ENCODE assay signal across 11 cellular contexts in genomic region chr22:20536590-20537324, GRCh38.
A peak's percentile ranks its signal among the peaks of the same experiment; 100 is the strongest.
DNase-seq lines count a peak whose midpoint lies in the region; ATAC-seq and TF ChIP-seq lines count a peak whose summit lies in the region.
"Had no signal": no experiment of that assay in that cellular context is flagged by ENCODE, and none has a peak within 500 bp of the region (broad histone marks: within the 10 kb centered on the region; RNA-seq: fewer than 3 reads in every experiment).

No MANE protein-coding gene starts in this region.

- H3K27ac Mint-ChIP-seq in central memory CD8-positive, alpha-beta T cell (ENCODE audit: low read depth): peak overlapping the region; percentile 70
- peak overlapping the region; percentile 62 for H3K27ac Mint-ChIP-seq in nephron progenitor cell

- DNase-seq in DMS 273 (lab: John Stamatoyannopoulos, UW; ENCODE audit: unreplicated experiment): peak; percentile 72
- DNase-seq in NCI-H1105 (lab: John Stamatoyannopoulos, UW): peak; percentile 24
- DNase-seq in central memory CD8-positive, alpha-beta T cell (ENCODE audit: low spot score in 2 of 2): no peak
- DNase-seq in nephron progenitor cell: no peak
- no peak for DNase-seq in cortex of kidney (lab: John Stamatoyannopoulos, UW)
- no peak for DNase-seq in amygdala (lab: John Stamatoyannopoulos, UW)
- DNase-seq in NK-92 treated with Interleukin-12 subunit alpha and Interleukin-12 subunit beta, amount 100 ng/mL, for 24 hours (lab: John Stamatoyannopoulos, UW): no peak
- DNase-seq in NCI-H748 (lab: John Stamatoyannopoulos, UW; ENCODE audit: unreplicated experiment): no peak
- DNase-seq: activated CD4-positive, alpha-beta T cell treated with anti-CD3 and anti-CD28 coated beads, Interleukin-2, amount 50 U/mL, for 48 hours; body of pancreas had no signal

- peaks cover 52% of the 10 kb centered on the region for H3K4me1 Mint-ChIP-seq in central memory CD8-positive, alpha-beta T cell
- H3K4me1 Mint-ChIP-seq in nephron progenitor cell: peaks cover 34% of the 10 kb centered on the region

- no peak overlapping the region for H3K4me3 Mint-ChIP-seq in central memory CD8-positive, alpha-beta T cell
- H3K4me3 Mint-ChIP-seq in nephron progenitor cell: no peak overlapping the region

- no peaks in the 10 kb centered on the region for H3K9me3 Mint-ChIP-seq in central memory CD8-positive, alpha-beta T cell
- no peaks in the 10 kb centered on the region for H3K9me3 Mint-ChIP-seq in nephron progenitor cell

- no peak for TF ChIP-seq CTCF in nephron progenitor cell (IDR thresholded peaks at IDR 0.05)

- H3K27me3 Mint-ChIP-seq in central memory CD8-positive, alpha-beta T cell: no peaks in the 10 kb centered on the region
- H3K27me3 Mint-ChIP-seq in nephron progenitor cell (ENCODE audit: low read depth, poor library complexity): no peaks in the 10 kb centered on the region

- no peak for ATAC-seq in central memory CD8-positive, alpha-beta T cell (replicated peaks; ENCODE audit: extremely low read depth, poor library complexity, severe bottlenecking)
- ATAC-seq: body of pancreas, left lobe of liver had no signal

- H3K36me3 Mint-ChIP-seq in central memory CD8-positive, alpha-beta T cell (ENCODE audit: insufficient read depth): peaks cover 24% of the 10 kb centered on the region
- H3K36me3 Mint-ChIP-seq in nephron progenitor cell (ENCODE audit: low read depth): peaks cover 60% of the 10 kb centered on the region

Comparison
In these comparisons a context has a peak if more than half of its experiments do, and no peak if none do; other contexts are left out.
1. DNase-seq: peak in DMS 273 (single experiment) and NCI-H1105 (single experiment); none in central memory CD8-positive, alpha-beta T cell (0 of 2), nephron progenitor cell (single experiment), cortex of kidney (single experiment), amygdala (0 of 56), NK-92 treated with Interleukin-12 subunit alpha and Interleukin-12 subunit beta, amount 100 ng/mL, for 24 hours (single experiment) and NCI-H748 (single experiment).